In genomic region chr3:37702478-37703154, GRCh38 we compare ENCODE assay signal across 20 cellular contexts.
"Had no signal": no experiment of that assay in that cellular context is flagged by ENCODE, and none has a peak within 500 bp of the region (broad histone marks: within the 10 kb centered on the region; RNA-seq: fewer than 3 reads in every experiment).

No MANE protein-coding gene starts in this region.

- H3K4me1 ChIP-seq: body of pancreas had no signal

- H3K79me2 ChIP-seq: hepatocyte had no signal

- H2AFZ ChIP-seq: hepatocyte had no signal

- H3K4me3 ChIP-seq: body of pancreas, hepatocyte had no signal

- H3K36me3 Mint-ChIP-seq: activated CD4-positive, alpha-beta memory T cell treated with anti-CD3 and anti-CD28 coated beads for 36 hours; activated naive CD8-positive, alpha-beta T cell; mesothelial cell of epicardium; natural killer cell treated with Interleukin-12 subunit alpha and Interleukin-12 subunit beta and Interleukin-15 and Interleukin-18, amount 100 ng/mL, for 72 hours had no signal

- H3K4me1 Mint-ChIP-seq: activated CD4-positive, alpha-beta T cell treated with anti-CD3 and anti-CD28 coated beads for 36 hours had no signal

- H3K27ac ChIP-seq: body of pancreas, foreskin keratinocyte, hepatocyte had no signal

- H3K27me3 ChIP-seq: body of pancreas, hepatocyte had no signal

- H3K27ac Mint-ChIP-seq: activated CD4-positive, alpha-beta memory T cell treated with anti-CD3 and anti-CD28 coated beads for 36 hours; activated CD4-positive, alpha-beta T cell treated with anti-CD3 and anti-CD28 coated beads for 36 hours; activated naive CD8-positive, alpha-beta T cell; activated T-helper 1 cell treated with anti-CD3 and anti-CD28 coated beads, Interleukin-12 subunit alpha, Interleukin-12 subunit beta, Interleukin-2, Interleukin-4 antibody, amounts not matched to agents 30 ng/mL and 10 ng/mL and 1 ng/mL, durations not matched to agents 14 hours and 24 hours and 36 hours; mesothelial cell of epicardium; natural killer cell treated with Interleukin-12 subunit alpha and Interleukin-12 subunit beta and Interleukin-15 and Interleukin-18, amount 100 ng/mL, for 72 hours; stimulated activated naive CD8-positive, alpha-beta T cell treated with anti-CD3 and anti-CD28 coated beads, Interleukin-15, Interleukin-2, amounts not matched to agents 100 ng/mL and 50 ng/mL, for 24 hours had no signal

- H3K9me3 Mint-ChIP-seq: activated CD4-positive, alpha-beta memory T cell treated with anti-CD3 and anti-CD28 coated beads for 36 hours; activated T-helper 1 cell treated with anti-CD3 and anti-CD28 coated beads, Interleukin-12 subunit alpha, Interleukin-12 subunit beta, Interleukin-2, Interleukin-4 antibody, amounts not matched to agents 30 ng/mL and 10 ng/mL and 1 ng/mL, durations not matched to agents 14 hours and 24 hours and 36 hours; mesothelial cell of epicardium; stimulated activated naive CD8-positive, alpha-beta T cell treated with anti-CD3 and anti-CD28 coated beads, Interleukin-15, Interleukin-2, amounts not matched to agents 100 ng/mL and 50 ng/mL, for 24 hours had no signal

- H3K4me3 Mint-ChIP-seq: activated CD4-positive, alpha-beta memory T cell treated with anti-CD3 and anti-CD28 coated beads for 36 hours; activated CD4-positive, alpha-beta T cell treated with anti-CD3 and anti-CD28 coated beads for 36 hours; activated naive CD8-positive, alpha-beta T cell; activated T-helper 1 cell treated with anti-CD3 and anti-CD28 coated beads, Interleukin-12 subunit alpha, Interleukin-12 subunit beta, Interleukin-2, Interleukin-4 antibody, amounts not matched to agents 30 ng/mL and 10 ng/mL and 1 ng/mL, durations not matched to agents 14 hours and 24 hours and 36 hours; mesothelial cell of epicardium; natural killer cell treated with Interleukin-12 subunit alpha and Interleukin-12 subunit beta and Interleukin-15 and Interleukin-18, amount 100 ng/mL, for 72 hours; stimulated activated naive CD8-positive, alpha-beta T cell treated with anti-CD3 and anti-CD28 coated beads, Interleukin-15, Interleukin-2, amounts not matched to agents 100 ng/mL and 50 ng/mL, for 24 hours had no signal

- ATAC-seq: activated CD4-positive, alpha-beta T cell treated with anti-CD3 and anti-CD28 coated beads for 36 hours; body of pancreas; foreskin keratinocyte had no signal

- FAIRE-seq: colon had no signal

- H3K9me3 ChIP-seq: body of pancreas had no signal

- H3K4me2 ChIP-seq: hepatocyte had no signal

- DNase-seq: activated CD4-positive, alpha-beta memory T cell treated with anti-CD3 and anti-CD28 coated beads for 36 hours; activated CD4-positive, alpha-beta T cell treated with anti-CD3 and anti-CD28 coated beads for 36 hours; activated T-cell treated with anti-CD3 and anti-CD28 coated beads for 4 hours; amniotic stem cell; body of pancreas; central memory CD4-positive, alpha-beta T cell; foreskin keratinocyte; left colon; occipital lobe; retina; stimulated activated CD4-positive, alpha-beta T cell treated with anti-CD3 and anti-CD28 coated beads, Interleukin-1b, Interleukin-23, amount 100 ng/mL, for 48 hours; T-helper 2 cell; trophoblast cell had no signal
